19 cellular contexts compared by ENCODE assay signal in genomic region chr2:1644427-1644826, GRCh38.
"Had no signal": no experiment of that assay in that cellular context is flagged by ENCODE, and none has a peak within 500 bp of the region (broad histone marks: within the 10 kb centered on the region; RNA-seq: fewer than 3 reads in every experiment).

No MANE protein-coding gene starts in this region.

- ATAC-seq: activated CD4-positive, alpha-beta T cell treated with anti-CD3 and anti-CD28 coated beads for 36 hours; body of pancreas; left colon had no signal

- H3K27me3 Mint-ChIP-seq: activated CD4-positive, alpha-beta T cell treated with anti-CD3 and anti-CD28 coated beads for 36 hours; activated naive CD8-positive, alpha-beta T cell treated with anti-CD3 and anti-CD28 coated beads for 36 hours had no signal

- DNase-seq: activated CD4-positive, alpha-beta T cell treated with anti-CD3 and anti-CD28 coated beads for 36 hours; activated CD4-positive, alpha-beta T cell treated with anti-CD3 and anti-CD28 coated beads, Interleukin-2, amount 50 U/mL, for 48 hours; activated naive CD4-positive, alpha-beta T cell; activated naive CD8-positive, alpha-beta T cell treated with anti-CD3 and anti-CD28 coated beads for 36 hours; amygdala; body of pancreas; caudate nucleus; foreskin fibroblast; retina; stimulated activated CD4-positive, alpha-beta T cell treated with anti-CD3 and anti-CD28 coated beads, Interleukin-12 subunit alpha, Interleukin-12 subunit beta, amount 100 ng/mL, for 4 hours; stimulated activated CD4-positive, alpha-beta T cell treated with anti-CD3 and anti-CD28 coated beads, Interleukin-1b, Interleukin-23, amount 100 ng/mL, for 48 hours; stimulated activated CD8-positive, alpha-beta memory T cell treated with anti-CD3 and anti-CD28 coated beads, Interleukin-4, amount 100 ng/mL, for 48 hours; stimulated activated naive CD4-positive, alpha-beta T cell had no signal

- H3K9me3 Mint-ChIP-seq: activated naive CD8-positive, alpha-beta T cell treated with anti-CD3 and anti-CD28 coated beads for 36 hours; T-helper 2 cell treated with Interferon-gamma antibody and Interleukin-4, amounts not matched to agents 5 μg/mL and 100 μg/mL, for 36 hours had no signal

- H3K4me1 Mint-ChIP-seq: activated CD4-positive, alpha-beta T cell treated with anti-CD3 and anti-CD28 coated beads for 36 hours; activated naive CD8-positive, alpha-beta T cell treated with anti-CD3 and anti-CD28 coated beads for 36 hours had no signal

- H3K36me3 Mint-ChIP-seq: activated naive CD8-positive, alpha-beta T cell treated with anti-CD3 and anti-CD28 coated beads for 36 hours had no signal

- H3K4me3 Mint-ChIP-seq: activated CD4-positive, alpha-beta T cell treated with anti-CD3 and anti-CD28 coated beads for 36 hours; activated naive CD8-positive, alpha-beta T cell treated with anti-CD3 and anti-CD28 coated beads for 36 hours; T-helper 2 cell treated with Interferon-gamma antibody and Interleukin-4, amounts not matched to agents 5 μg/mL and 100 μg/mL, for 36 hours had no signal

- H3K27ac ChIP-seq: body of pancreas, dorsolateral prefrontal cortex, epithelial cell of prostate, hepatocyte, tibial nerve had no signal

- H3K27ac Mint-ChIP-seq: activated CD4-positive, alpha-beta T cell treated with anti-CD3 and anti-CD28 coated beads for 36 hours; activated naive CD8-positive, alpha-beta T cell treated with anti-CD3 and anti-CD28 coated beads for 36 hours; T-helper 2 cell treated with Interferon-gamma antibody and Interleukin-4, amounts not matched to agents 5 μg/mL and 100 μg/mL, for 36 hours had no signal
